Comparison of ENCODE assay signal across 8 cellular contexts in the genomic region with DNA sequence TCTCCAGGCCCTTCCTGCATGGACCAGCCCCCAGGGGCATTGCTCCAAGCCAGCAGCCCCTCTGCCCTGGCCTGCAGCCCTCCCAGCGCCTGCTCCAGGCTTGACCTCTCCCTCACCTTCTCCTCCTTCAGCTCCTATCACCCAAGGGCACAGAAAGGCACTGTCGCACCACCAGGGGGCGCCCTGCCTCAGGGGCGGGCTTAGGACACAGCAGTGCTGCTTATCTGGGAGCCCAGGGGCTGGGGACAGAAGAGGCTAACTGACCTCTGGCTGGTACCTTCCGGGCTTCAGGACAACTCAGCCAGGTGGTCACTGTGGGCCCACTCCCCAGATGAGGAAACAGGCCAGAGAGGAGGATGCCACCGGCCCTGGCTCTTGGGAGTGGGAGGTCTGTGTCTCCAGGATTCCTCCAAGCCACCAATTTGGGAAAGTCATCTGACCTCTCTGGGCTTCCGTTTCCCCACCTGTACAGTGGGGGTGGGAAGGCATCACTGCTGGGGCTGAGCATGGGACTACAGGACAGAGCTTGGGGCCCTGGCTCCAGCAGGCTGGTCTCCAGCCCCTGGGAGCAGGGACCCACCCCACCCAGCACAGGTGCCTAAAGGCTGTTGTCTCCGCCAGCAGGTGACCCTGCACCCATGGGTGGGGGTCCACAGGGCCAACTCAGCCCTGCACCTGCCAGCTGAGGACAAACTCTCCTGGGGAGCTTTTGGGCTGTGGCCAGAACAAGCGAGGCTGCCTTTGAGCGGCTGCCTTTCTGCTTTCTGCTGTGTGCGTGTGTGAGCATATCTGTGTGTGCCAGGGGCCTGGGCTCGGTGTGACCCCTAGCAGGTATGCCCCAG. TPM values are rescaled to one million over a fixed set of nuclear protein-coding genes. Genes with fewer than 3 reads are reported as not detected.
DNase-seq lines count a peak whose midpoint lies in the region; ATAC-seq and TF ChIP-seq lines count a peak whose summit lies in the region.

No MANE protein-coding gene starts in this region.

- WGBS in spleen, 5 donors = 23 to 45% (median 40%) methylated on average over 4 to 12 of the region's 12 CpGs

- no peak overlapping the region for H3K4me3 Mint-ChIP-seq in CD8-positive, alpha-beta T cell
- no peak overlapping the region for H3K4me3 Mint-ChIP-seq in WTC11

- peaks cover 20% of the 10 kb centered on the region for H3K4me1 Mint-ChIP-seq in CD8-positive, alpha-beta T cell (ENCODE audit: low read depth)
- H3K4me1 Mint-ChIP-seq in WTC11 = peaks cover 20% of the 10 kb centered on the region

- in situ Hi-C loops in T47D (cut with HindIII; ENCODE audit: low pct_unique_long_range_greater_than_20kb, low sequenced_read_pairs) = no loop called here

- no peak for TF ChIP-seq POLR2A in spleen (IDR thresholded peaks at IDR 0.05)

- no peak overlapping the region for H3K27ac ChIP-seq in CD8-positive, alpha-beta T cell (ENCODE audit: low read depth, low read length)
- H3K27ac ChIP-seq in HEK293 (ENCODE audit: extremely low read depth, low read depth, low read length) = no peak overlapping the region
- peak overlapping the region in 4 of 8 donors; percentile 85 to 91 (median 88) for H3K27ac ChIP-seq in spleen

- H3K9me3 Mint-ChIP-seq in CD8-positive, alpha-beta T cell = no peaks in the 10 kb centered on the region
- H3K9me3 Mint-ChIP-seq in WTC11 = no peaks in the 10 kb centered on the region

- H3K4me3 ChIP-seq in CD8-positive, alpha-beta T cell (ENCODE audit: low read depth, low read length) = no peak overlapping the region
- no peak overlapping the region for H3K4me3 ChIP-seq in HEK293 (ENCODE audit: low read depth, low read length)
- no peak overlapping the region for H3K4me3 ChIP-seq in spleen

- no peaks in the 10 kb centered on the region for H3K9me3 ChIP-seq in CD8-positive, alpha-beta T cell (ENCODE audit: low read length)
- H3K9me3 ChIP-seq in HEK293 (ENCODE audit: control insufficient read depth, insufficient read depth, low read depth, low read length) (no peaks in the 10 kb centered on the region), spleen (no peaks in the 10 kb centered on the region)

- no peaks in the 10 kb centered on the region for H3K27me3 ChIP-seq in CD8-positive, alpha-beta T cell (ENCODE audit: insufficient read depth, low read length)
- peaks cover 0 to 57% (median 17%) of the 10 kb centered on the region in 7 donors for H3K27me3 ChIP-seq in spleen (replicated peaks in 1 of 7)

- H3K36me3 Mint-ChIP-seq in CD8-positive, alpha-beta T cell = no peaks in the 10 kb centered on the region
- H3K36me3 Mint-ChIP-seq in WTC11 = no peaks in the 10 kb centered on the region

- H3K36me3 ChIP-seq in CD8-positive, alpha-beta T cell (ENCODE audit: insufficient read depth, low read length) = no peaks in the 10 kb centered on the region
- no peaks in the 10 kb centered on the region for H3K36me3 ChIP-seq in HEK293 (ENCODE audit: control insufficient read depth in 2 of 2, insufficient read depth in 1 of 2, low read length in 2 of 2)
- no peaks in the 10 kb centered on the region for H3K36me3 ChIP-seq in spleen

- H3K27me3 Mint-ChIP-seq in CD8-positive, alpha-beta T cell (ENCODE audit: low read depth) = no peaks in the 10 kb centered on the region
- peaks cover 67% of the 10 kb centered on the region for H3K27me3 Mint-ChIP-seq in WTC11 (ENCODE audit: low read depth)

- H3K27ac Mint-ChIP-seq in CD8-positive, alpha-beta T cell = no peak overlapping the region
- no peak overlapping the region for H3K27ac Mint-ChIP-seq in WTC11

- DNase-seq in CD8-positive, alpha-beta T cell = peak; percentile 72 to 94 (median 86)
- peak; percentile 73 for DNase-seq in NCI-H2171 treated with DMSO at 0.1 percent for 48 hours (lab: John Stamatoyannopoulos, UW)
- peak; percentile 95 for DNase-seq in WTC11 (ENCODE audit: low spot score)
- peak; percentile 80 to 90 for DNase-seq in T47D (ENCODE audit: low read depth in 1 of 2, low spot score in 1 of 2)
- peak; percentile 79 for DNase-seq in iPS-NIHi7 (ENCODE audit: extremely low spot score)
- DNase-seq in spleen = peak; percentile 97

- CTCF ChIA-PET in CD8-positive, alpha-beta T cell (lab: Charles Lee) = interaction anchor here (0.6 to 10.0 kb wide), 28 partner anchors 9 to 261 kb away, joined by 3 to 213 read pairs (median 4); a partner anchor contains a TSS
- CTCF ChIA-PET in HEK293 (lab: Yijun Ruan, JAX) (interaction anchor here (0.5 to 2.9 kb wide), 41 partner anchors 8 to 1302 kb away, joined by 3 to 10 read pairs (median 5); a partner anchor contains a TSS), WTC11 (lab: Charles Lee) (interaction anchor here (0.5 to 2.8 kb wide), 71 partner anchors 10 to 406 kb away, joined by 3 to 36 read pairs (median 4); a partner anchor contains a TSS)

- POLR2A ChIA-PET in CD8-positive, alpha-beta T cell (lab: Charles Lee) = interaction anchor here (0.6 to 1.1 kb wide), 3 partner anchors 15 to 261 kb away, joined by 3 to 5 read pairs (median 3); no protein-coding TSS in a partner anchor
- POLR2A ChIA-PET in HEK293 (lab: Yijun Ruan, JAX) (interaction anchor here (0.6 to 1.4 kb wide), 4 partner anchors 9 to 399 kb away, joined by 3 to 6 read pairs (median 3); a partner anchor contains a TSS), WTC11 (lab: Charles Lee) (no interaction called here)

- TF ChIP-seq CTCF in CD8-positive, alpha-beta T cell (IDR thresholded peaks at IDR 0.05) = peak; percentile 99
- TF ChIP-seq CTCF in HEK293 (tag by site-specific recombination; IDR thresholded peaks at IDR 0.05) = peak; percentile 91
- peak; percentile 94 for TF ChIP-seq CTCF in WTC11 (IDR thresholded peaks at IDR 0.05)
- TF ChIP-seq CTCF in spleen (IDR thresholded peaks at IDR 0.05 in 8 of 11, conservative IDR thresholded peaks at IDR 0.05 in 3 of 11) = peak; percentile 93 to 99 (median 97)

- ATAC-seq in CD8-positive, alpha-beta T cell = peak; percentile 34
- ATAC-seq in WTC11 = peak; percentile 40
- no peak for ATAC-seq in GM19328 (IDR thresholded peaks at IDR 0.05; ENCODE audit: unreplicated experiment)

- intact Hi-C loops in CD8-positive, alpha-beta T cell (cut with DNase I, micrococcal nuclease) = loop anchor here (1.0 to 5.0 kb wide), 9 partner anchors 77 to 437 kb away; a partner anchor contains a TSS
- intact Hi-C loops in spleen (cut with DNase I; ENCODE audit: low total_unique reads) = loop anchor here (2.0 kb wide), 1 partner anchor 262 kb away; no protein-coding TSS in a partner anchor

- H3K4me1 ChIP-seq in CD8-positive, alpha-beta T cell (ENCODE audit: insufficient read depth, low read length) = peaks cover 46% of the 10 kb centered on the region
- H3K4me1 ChIP-seq in HEK293 (ENCODE audit: control insufficient read depth, insufficient read depth, low read length) (peaks cover 8% of the 10 kb centered on the region), spleen (peaks cover 21 to 88% (median 66%) of the 10 kb centered on the region in 6 donors)

TF ChIP-seq in HEK293, 187 proteins besides CTCF, POLR2A, EP300 and RAD21 (continues in another document):
- TF ChIP-seq, protein P1, sequence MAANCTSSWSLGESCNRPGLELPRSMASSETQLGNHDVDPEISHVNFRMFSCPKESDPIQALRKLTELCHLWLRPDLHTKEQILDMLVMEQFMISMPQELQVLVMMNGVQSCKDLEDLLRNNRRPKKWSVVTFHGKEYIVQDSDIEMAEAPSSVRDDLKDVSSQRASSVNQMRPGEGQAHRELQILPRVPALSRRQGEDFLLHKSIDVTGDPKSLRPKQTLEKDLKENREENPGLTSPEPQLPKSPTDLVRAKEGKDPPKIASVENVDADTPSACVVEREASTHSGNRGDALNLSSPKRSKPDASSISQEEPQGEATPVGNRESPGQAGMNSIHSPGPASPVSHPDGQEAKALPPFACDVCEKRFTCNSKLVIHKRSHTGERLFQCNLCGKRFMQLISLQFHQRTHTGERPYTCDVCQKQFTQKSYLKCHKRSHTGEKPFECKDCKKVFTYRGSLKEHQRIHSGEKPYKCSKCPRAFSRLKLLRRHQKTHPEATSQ (tag by site-specific recombination; IDR thresholded peaks at IDR 0.05) = no peak
- TF ChIP-seq, protein P2, sequence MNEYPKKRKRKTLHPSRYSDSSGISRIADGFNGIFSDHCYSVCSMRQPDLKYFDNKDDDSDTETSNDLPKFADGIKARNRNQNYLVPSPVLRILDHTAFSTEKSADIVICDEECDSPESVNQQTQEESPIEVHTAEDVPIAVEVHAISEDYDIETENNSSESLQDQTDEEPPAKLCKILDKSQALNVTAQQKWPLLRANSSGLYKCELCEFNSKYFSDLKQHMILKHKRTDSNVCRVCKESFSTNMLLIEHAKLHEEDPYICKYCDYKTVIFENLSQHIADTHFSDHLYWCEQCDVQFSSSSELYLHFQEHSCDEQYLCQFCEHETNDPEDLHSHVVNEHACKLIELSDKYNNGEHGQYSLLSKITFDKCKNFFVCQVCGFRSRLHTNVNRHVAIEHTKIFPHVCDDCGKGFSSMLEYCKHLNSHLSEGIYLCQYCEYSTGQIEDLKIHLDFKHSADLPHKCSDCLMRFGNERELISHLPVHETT (tag by site-specific recombination; IDR thresholded peaks at IDR 0.05) = 0 out of 2 replicates have a peak, but pooled peaks have one; percentile 19

TF ChIP-seq in WTC11, 78 proteins besides CTCF, POLR2A, EP300 and RAD21:
- TF ChIP-seq, protein P3, sequence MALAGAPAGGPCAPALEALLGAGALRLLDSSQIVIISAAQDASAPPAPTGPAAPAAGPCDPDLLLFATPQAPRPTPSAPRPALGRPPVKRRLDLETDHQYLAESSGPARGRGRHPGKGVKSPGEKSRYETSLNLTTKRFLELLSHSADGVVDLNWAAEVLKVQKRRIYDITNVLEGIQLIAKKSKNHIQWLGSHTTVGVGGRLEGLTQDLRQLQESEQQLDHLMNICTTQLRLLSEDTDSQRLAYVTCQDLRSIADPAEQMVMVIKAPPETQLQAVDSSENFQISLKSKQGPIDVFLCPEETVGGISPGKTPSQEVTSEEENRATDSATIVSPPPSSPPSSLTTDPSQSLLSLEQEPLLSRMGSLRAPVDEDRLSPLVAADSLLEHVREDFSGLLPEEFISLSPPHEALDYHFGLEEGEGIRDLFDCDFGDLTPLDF (CRISPR knock-in tag; IDR thresholded peaks at IDR 0.05) = no peak
- TF ChIP-seq ETV6 (CRISPR knock-in tag; IDR thresholded peaks at IDR 0.05) = peak; percentile 24; the same call in 1 of the 2 replicates
- no peak for TF ChIP-seq NFYB (CRISPR knock-in tag; conservative IDR thresholded peaks at IDR 0.05; ENCODE audit: low read depth)
- TF ChIP-seq NR3C1 (CRISPR knock-in tag; conservative IDR thresholded peaks at IDR 0.05; ENCODE audit: low read depth) = no peak
- 0 out of 2 replicates have a peak, but pooled peaks have one; percentile 15 for TF ChIP-seq SP1 (CRISPR knock-in tag; conservative IDR thresholded peaks at IDR 0.05)
- no peak for TF ChIP-seq IRF2 (CRISPR knock-in tag; IDR thresholded peaks at IDR 0.05; ENCODE audit: borderline replicate concordance, low read depth)
- peak; percentile 86 for TF ChIP-seq ZNF121 (CRISPR knock-in tag; IDR thresholded peaks at IDR 0.05)
- TF ChIP-seq JAZF1 (CRISPR knock-in tag; IDR thresholded peaks at IDR 0.05) = no peak

RNA-seq across cellular contexts. Expression of a gene that starts 25.5 kb away (rescaled TPM):
- 100 to 1,000 TPM in 1 of 2 experiments, 10 to 100 TPM in 1; 91.8 to 101 TPM for total RNA-seq in CD8-positive, alpha-beta T cell
- total RNA-seq in WTC11 (2021) = 0.09 to 0.13 TPM in 2 of 3 replicates, not detected in the other
- 10 to 100 TPM; 17.5 to 33.7 (median 23.1) TPM for total RNA-seq in spleen
- polyA plus RNA-seq in spleen = 1 to 10 TPM; 5.0 to 9.0 (median 5.8) TPM

Comparison
In these comparisons a context has a peak if more than half of its experiments do, and no peak if none do; other contexts are left out.
1. RNA of a gene that starts 25.5 kb away (total RNA-seq): 91.8 to 101 TPM in CD8-positive, alpha-beta T cell and 17.5 to 33.7 TPM in spleen; 0.09 to 0.13 TPM in WTC11; every median in the first group is over 10 times any median in the second.
2. Peak in every context shown above with its lines, with median percentiles within 50 percentile points of each other: DNase-seq and CTCF ChIP-seq.